Comparison of ENCODE assay signal across 8 cellular contexts in the genomic region with DNA sequence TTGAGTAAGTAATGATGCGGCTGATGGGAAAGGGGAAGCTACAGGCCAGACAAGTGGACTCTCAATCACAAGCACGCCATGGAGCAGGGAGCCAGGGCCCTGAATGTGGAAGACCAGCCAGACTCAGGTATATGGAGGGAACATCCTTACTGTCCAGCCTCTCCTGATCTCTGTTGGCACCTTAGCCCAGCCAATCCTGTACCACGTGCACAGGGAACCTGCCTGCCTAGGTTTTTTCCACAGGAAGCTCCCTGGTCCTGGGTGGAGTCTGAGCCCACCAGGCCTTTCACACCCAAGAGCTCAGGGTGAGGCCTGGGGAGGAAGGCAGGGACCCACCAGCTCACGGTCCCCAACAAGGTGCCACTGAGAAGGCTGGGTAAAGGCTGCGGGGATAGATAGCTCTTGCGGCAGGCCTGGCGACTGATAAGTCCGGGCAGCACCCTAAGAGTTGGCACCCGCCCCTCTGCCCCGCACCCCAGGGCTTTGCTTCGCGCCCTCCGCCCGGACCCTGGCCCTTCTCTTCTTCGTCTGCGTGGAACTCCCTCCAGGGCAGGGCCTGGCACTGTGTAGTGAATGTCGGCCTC. TPM values are rescaled to one million over a fixed set of nuclear protein-coding genes. Genes with fewer than 3 reads are reported as not detected.
A peak's percentile ranks its signal among the peaks of the same experiment; 100 is the strongest.
DNase-seq lines count a peak whose midpoint lies in the region; ATAC-seq and TF ChIP-seq lines count a peak whose summit lies in the region.

No MANE protein-coding gene starts in this region.

- peaks cover 35% of the 10 kb centered on the region for H3K36me3 ChIP-seq in SJSA1
- H3K36me3 ChIP-seq in esophagus squamous epithelium, result peaks cover 0 to 28% (median 18%) of the 10 kb centered on the region in 3 donors
- peaks cover 8 to 30% of the 10 kb centered on the region in 2 donors for H3K36me3 ChIP-seq in psoas muscle (ENCODE audit: insufficient read depth in 1 of 2, low read depth in 1 of 2)

- POLR2A ChIA-PET in activated CD4-positive, alpha-beta T cell treated with anti-CD3 and anti-CD28 coated beads for 36 hours (lab: Charles Lee), result interaction anchor here (1.3 kb wide), 1 partner anchor 133 kb away, joined by 14 read pairs; no protein-coding TSS in a partner anchor

- no peak for ATAC-seq in activated CD4-positive, alpha-beta T cell treated with anti-CD3 and anti-CD28 coated beads for 36 hours
- ATAC-seq in psoas muscle, result peak in 1 of 4 donors; percentile 0
- ATAC-seq in HG02981 (IDR thresholded peaks at IDR 0.05; ENCODE audit: unreplicated experiment), result no peak
- no peak for ATAC-seq in omental fat pad (ENCODE audit: low FRiP score)

- DNase-seq in activated CD4-positive, alpha-beta T cell treated with anti-CD3 and anti-CD28 coated beads for 36 hours, result no peak
- DNase-seq in activated CD4-positive, alpha-beta T cell treated with anti-CD3 and anti-CD28 coated beads, Interleukin-2, amount 50 U/mL, for 4 hours, result no peak
- DNase-seq in SJSA1 (ENCODE audit: low read depth in 1 of 2, low spot score in 2 of 2), result no peak
- no peak for DNase-seq in esophagus squamous epithelium (lab: John Stamatoyannopoulos, UW)
- no peak for DNase-seq in psoas muscle
- no peak for DNase-seq in T-helper 9 cell
- no peak for DNase-seq in omental fat pad (ENCODE audit: low spot score)

- CTCF ChIA-PET in activated CD4-positive, alpha-beta T cell treated with anti-CD3 and anti-CD28 coated beads for 36 hours (lab: Charles Lee), result interaction anchor here (0.6 to 3.3 kb wide), 5 partner anchors 96 to 502 kb away, joined by 4 to 122 read pairs (median 5); a partner anchor contains a TSS

- no peaks in the 10 kb centered on the region for H3K27me3 ChIP-seq in SJSA1 (replicated peaks)
- peaks cover 0 to 4% (median 0%) of the 10 kb centered on the region in 4 donors for H3K27me3 ChIP-seq in esophagus squamous epithelium
- no peaks in the 10 kb centered on the region for H3K27me3 ChIP-seq in psoas muscle (ENCODE audit: insufficient read depth in 3 of 3, low read length in 2 of 3)

- peaks cover 29% of the 10 kb centered on the region for H3K4me1 Mint-ChIP-seq in activated CD4-positive, alpha-beta T cell treated with anti-CD3 and anti-CD28 coated beads for 36 hours

- H3K36me3 Mint-ChIP-seq in activated CD4-positive, alpha-beta T cell treated with anti-CD3 and anti-CD28 coated beads for 36 hours (ENCODE audit: low read depth), result peaks cover 14% of the 10 kb centered on the region

- TF ChIP-seq CTCF in esophagus squamous epithelium (IDR thresholded peaks at IDR 0.05) (no peak), psoas muscle (IDR thresholded peaks at IDR 0.05) (no peak), omental fat pad (IDR thresholded peaks at IDR 0.05) (no peak)

- 7 to 28% methylated on average over 5 to 14 of the region's 17 CpGs for WGBS in esophagus squamous epithelium, 2 donors
- 20 to 39% (median 29%) methylated on average over 14 to 17 of the region's 17 CpGs for WGBS in psoas muscle, 3 donors

- H3K4me3 Mint-ChIP-seq in activated CD4-positive, alpha-beta T cell treated with anti-CD3 and anti-CD28 coated beads for 36 hours, result peak overlapping the region; percentile 88

- H3K4me1 ChIP-seq in SJSA1 (replicated peaks) (peaks cover 22% of the 10 kb centered on the region), esophagus squamous epithelium (peaks cover 18 to 43% (median 19%) of the 10 kb centered on the region in 3 donors), psoas muscle (peaks cover 20% of the 10 kb centered on the region)

- no peaks in the 10 kb centered on the region for H3K9me3 Mint-ChIP-seq in activated CD4-positive, alpha-beta T cell treated with anti-CD3 and anti-CD28 coated beads for 36 hours (ENCODE audit: low read depth)

- no peak for TF ChIP-seq POLR2A in esophagus squamous epithelium (IDR thresholded peaks at IDR 0.05)

- no peaks in the 10 kb centered on the region for H3K27me3 Mint-ChIP-seq in activated CD4-positive, alpha-beta T cell treated with anti-CD3 and anti-CD28 coated beads for 36 hours

- intact Hi-C loops in activated CD4-positive, alpha-beta T cell treated with anti-CD3 and anti-CD28 coated beads for 36 hours (cut with DNase I, micrococcal nuclease), result loop anchor here in 1 of 2 experiments (1.0 to 5.0 kb wide), 7 partner anchors 50 to 756 kb away; a partner anchor contains a TSS
- intact Hi-C loops in esophagus squamous epithelium (cut with DNase I), result loop anchor here (5.0 kb wide), 1 partner anchor 136 kb away; no protein-coding TSS in a partner anchor
- intact Hi-C loops in psoas muscle (cut with DNase I), result no loop called here

- H3K27ac ChIP-seq in SJSA1 (peak overlapping the region; percentile 98), esophagus squamous epithelium (peak overlapping the region; percentile 83 to 97 (median 97)), psoas muscle (peak overlapping the region; percentile 95)

- H3K4me3 ChIP-seq in SJSA1 (peak overlapping the region; percentile 75), esophagus squamous epithelium (peak overlapping the region; percentile 66 to 93 (median 85)), psoas muscle (peak overlapping the region; percentile 86)

- H3K9me3 ChIP-seq in SJSA1 (replicated peaks), result no peaks in the 10 kb centered on the region
- no peaks in the 10 kb centered on the region for H3K9me3 ChIP-seq in esophagus squamous epithelium
- H3K9me3 ChIP-seq in psoas muscle, result no peaks in the 10 kb centered on the region

- H3K27ac Mint-ChIP-seq in activated CD4-positive, alpha-beta T cell treated with anti-CD3 and anti-CD28 coated beads for 36 hours, result peak overlapping the region; percentile 94

RNA-seq across cellular contexts. Expression of a gene that starts 0.9 kb away (rescaled TPM):
- total RNA-seq in activated CD4-positive, alpha-beta T cell treated with anti-CD3 and anti-CD28 coated beads for 36 hours, result 100 to 1,000 TPM; 110 to 137 TPM
- 97.9 and 135 TPM in 2 replicates for total RNA-seq in SJSA1 (2014; rRNA removed; shearing (Covaris generic))
- total RNA-seq in esophagus squamous epithelium (100 to 1,000 TPM in 1 of 4 donors, 10 to 100 TPM in 3; 60.7 to 102 (median 89.4) TPM), psoas muscle (100 to 1,000 TPM; 115 to 189 (median 165) TPM), omental fat pad (10 to 100 TPM; 46.7 to 60.8 (median 55.0) TPM)
- 100 to 1,000 TPM in 1 of 3 donors, 10 to 100 TPM in 2; 70.8 to 109 (median 89.1) TPM for polyA plus RNA-seq in psoas muscle

RNA-seq across cellular contexts. Expression of a gene that starts 16.1 kb away (rescaled TPM):
- total RNA-seq in activated CD4-positive, alpha-beta T cell treated with anti-CD3 and anti-CD28 coated beads for 36 hours, result 1 to 10 TPM; 8.7 to 9.7 TPM
- 0.50 and 1.2 TPM in 2 replicates for total RNA-seq in SJSA1 (2014; rRNA removed; shearing (Covaris generic))
- total RNA-seq in esophagus squamous epithelium (10 to 100 TPM in 1 of 4 donors, 1 to 10 TPM in 3; 2.3 to 12.2 (median 2.7) TPM), psoas muscle (1 to 10 TPM; 3.2 to 7.0 (median 4.7) TPM), omental fat pad (10 to 100 TPM in 3 of 4 donors, 1 to 10 TPM in 1; 3.5 to 94.1 (median 25.0) TPM)
- 1 to 10 TPM; 1.4 to 4.5 (median 2.0) TPM for polyA plus RNA-seq in psoas muscle

RNA-seq across cellular contexts. Expression of a gene that starts 16.1 kb away (rescaled TPM):
- total RNA-seq in activated CD4-positive, alpha-beta T cell treated with anti-CD3 and anti-CD28 coated beads for 36 hours, result 10 to 100 TPM; 25.2 to 32.7 TPM
- 6.0 and 17.1 TPM in 2 replicates for total RNA-seq in SJSA1 (2014; rRNA removed; shearing (Covaris generic))
- 10 to 100 TPM; 14.7 to 21.8 (median 15.8) TPM for total RNA-seq in esophagus squamous epithelium
- total RNA-seq in psoas muscle, result 100 to 1,000 TPM; 105 to 170 (median 146) TPM
- 10 to 100 TPM; 36.1 to 89.3 (median 76.9) TPM for polyA plus RNA-seq in psoas muscle
- total RNA-seq in omental fat pad, result 10 to 100 TPM; 22.2 to 28.7 (median 26.7) TPM

RNA-seq across cellular contexts. Expression of a gene that starts 46.3 kb away (rescaled TPM):
- under 1 TPM in 1 of 2 experiments, not detected in 1; 0.07 TPM for total RNA-seq in activated CD4-positive, alpha-beta T cell treated with anti-CD3 and anti-CD28 coated beads for 36 hours
- 4.0 and 4.3 TPM in 2 replicates for total RNA-seq in SJSA1 (2014; rRNA removed; shearing (Covaris generic))
- total RNA-seq in esophagus squamous epithelium (1 to 10 TPM in 2 of 4 donors, not detected in 2; 1.3 to 2.2 TPM), psoas muscle (under 1 TPM in 1 of 4 donors, not detected in 3; 0.36 TPM), omental fat pad (1 to 10 TPM in 3 of 4 donors, under 1 TPM in 1; 0.82 to 2.9 (median 2.3) TPM)
- polyA plus RNA-seq in psoas muscle, result under 1 TPM; 0.38 to 0.94 (median 0.49) TPM

RNA-seq across cellular contexts. Expression of a gene that starts 50.5 kb away (rescaled TPM):
- 10 to 100 TPM; 21.0 to 32.1 TPM for total RNA-seq in activated CD4-positive, alpha-beta T cell treated with anti-CD3 and anti-CD28 coated beads for 36 hours
- 26.5 and 32.2 TPM in 2 replicates for total RNA-seq in SJSA1 (2014; rRNA removed; shearing (Covaris generic))
- total RNA-seq in esophagus squamous epithelium (10 to 100 TPM; 17.7 to 49.7 (median 33.8) TPM), psoas muscle (10 to 100 TPM in 2 of 4 donors, 1 to 10 TPM in 2; 9.3 to 14.5 (median 11.1) TPM), omental fat pad (10 to 100 TPM; 15.6 to 31.7 (median 27.3) TPM)
- polyA plus RNA-seq in psoas muscle, result 10 to 100 TPM; 12.5 to 30.7 (median 22.2) TPM
